Comparison of ENCODE assay signal across 1 cellular context in the genomic region with DNA sequence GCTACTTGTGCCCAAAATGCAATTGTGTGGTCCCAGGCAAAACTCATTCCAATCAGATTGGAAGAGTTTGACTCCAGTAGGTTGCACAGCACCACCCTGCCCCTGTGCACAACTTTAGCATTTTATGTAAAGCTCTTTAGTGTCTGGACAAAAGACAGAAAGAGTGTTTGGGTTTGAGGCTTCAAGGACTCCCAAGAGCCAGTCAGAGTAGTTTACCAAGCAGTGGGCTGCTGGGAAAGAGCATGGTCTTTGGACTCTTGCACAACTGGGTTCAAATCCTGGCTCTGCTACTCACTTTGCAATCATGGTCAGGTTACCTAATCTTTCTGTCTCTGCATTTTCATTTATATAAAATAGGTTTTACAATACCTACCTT.
TF ChIP-seq lines count a peak whose summit lies in the region.

No MANE protein-coding gene starts in this region.

TF ChIP-seq in HepG2, 621 proteins besides CTCF, POLR2A, EP300 and RAD21 (continued from another document and continues in another):
- TF ChIP-seq IRF9 (CRISPR knock-in tag; IDR thresholded peaks at IDR 0.05; ENCODE audit: borderline replicate concordance) (no peak), ZSCAN29 (CRISPR knock-in tag; conservative IDR thresholded peaks at IDR 0.05) (0 out of 2 replicates have a peak, but pooled peaks have one; percentile 79), ZNF850 (CRISPR knock-in tag; conservative IDR thresholded peaks at IDR 0.05) (0 out of 2 replicates have a peak, but pooled peaks have one; percentile 45), ZFYVE20 (CRISPR knock-in tag; IDR thresholded peaks at IDR 0.05; ENCODE audit: borderline replicate concordance, low read depth) (no peak), ZNF441 (CRISPR knock-in tag; IDR thresholded peaks at IDR 0.05; ENCODE audit: borderline replicate concordance) (no peak), PLRG1 (conservative IDR thresholded peaks at IDR 0.05) (no peak), MXI1 (IDR thresholded peaks at IDR 0.05; ENCODE audit: borderline replicate concordance, low read depth, low read length) (no peak), ZNF75D (CRISPR knock-in tag; IDR thresholded peaks at IDR 0.05; ENCODE audit: borderline replicate concordance) (no peak), ZBTB7B (CRISPR knock-in tag; IDR thresholded peaks at IDR 0.05) (peak; percentile 71; the same call in 1 of the 2 replicates), MBNL3 (CRISPR knock-in tag; conservative IDR thresholded peaks at IDR 0.05) (no peak), BRCA1 (CRISPR knock-in tag; IDR thresholded peaks at IDR 0.05) (no peak), FOXP1 (IDR thresholded peaks at IDR 0.05) (no peak), FOXP1 (CRISPR knock-in tag; IDR thresholded peaks at IDR 0.05) (peak; percentile 48; the same call in 1 of the 2 replicates), SMC3 (IDR thresholded peaks at IDR 0.05; ENCODE audit: low read length) (peak; percentile 45), YEATS4 (CRISPR knock-in tag; IDR thresholded peaks at IDR 0.05; ENCODE audit: borderline replicate concordance) (peak; percentile 36; the same call in 1 of the 2 replicates), GFI1 (CRISPR knock-in tag; IDR thresholded peaks at IDR 0.05; ENCODE audit: borderline replicate concordance) (peak; percentile 59; the same call in 1 of the 2 replicates), IRX3 (CRISPR knock-in tag; IDR thresholded peaks at IDR 0.05; ENCODE audit: borderline replicate concordance, low read depth) (no peak), ZNF496 (CRISPR knock-in tag; IDR thresholded peaks at IDR 0.05; ENCODE audit: insufficient replicate concordance) (no peak), SKI (IDR thresholded peaks at IDR 0.05; ENCODE audit: partially characterized antibody) (peak; percentile 57), RORA (CRISPR knock-in tag; IDR thresholded peaks at IDR 0.05) (no peak), ZBTB20 (CRISPR knock-in tag; IDR thresholded peaks at IDR 0.05; ENCODE audit: borderline replicate concordance, low read depth) (no peak), ZBTB42 (CRISPR knock-in tag; IDR thresholded peaks at IDR 0.05) (no peak), ETS1 (CRISPR knock-in tag; IDR thresholded peaks at IDR 0.05) (no peak), RFX5 (IDR thresholded peaks at IDR 0.05; ENCODE audit: low read depth, low read length) (no peak), KLF16 (CRISPR knock-in tag; IDR thresholded peaks at IDR 0.05) (0 out of 4 replicates have a peak, but pooled peaks of 1 of the 2 experiments have one; percentile 53), IRF2 (CRISPR knock-in tag; IDR thresholded peaks at IDR 0.05) (peak; percentile 68; the same call in 1 of the 2 replicates), ZNF430 (CRISPR knock-in tag; IDR thresholded peaks at IDR 0.05) (no peak), ZNF660 (CRISPR knock-in tag; IDR thresholded peaks at IDR 0.05; ENCODE audit: borderline replicate concordance, low read depth) (no peak), PATZ1 (CRISPR knock-in tag; IDR thresholded peaks at IDR 0.05) (0 out of 2 replicates have a peak, but pooled peaks have one; percentile 24), ZFP62 (CRISPR knock-in tag; IDR thresholded peaks at IDR 0.05) (no peak), ZSCAN20 (CRISPR knock-in tag; IDR thresholded peaks at IDR 0.05; ENCODE audit: borderline replicate concordance) (peak; percentile 97; the same call in 1 of the 2 replicates), PHF20 (CRISPR knock-in tag; IDR thresholded peaks at IDR 0.05) (0 out of 2 replicates have a peak, but pooled peaks have one; percentile 26), ZNF230 (CRISPR knock-in tag; IDR thresholded peaks at IDR 0.05) (no peak), FOXK1 (CRISPR knock-in tag; IDR thresholded peaks at IDR 0.05; ENCODE audit: borderline replicate concordance, low read depth) (peak; percentile 82), ZNF614 (CRISPR knock-in tag; IDR thresholded peaks at IDR 0.05; ENCODE audit: borderline replicate concordance) (0 out of 2 replicates have a peak, but pooled peaks have one; percentile 32), KDM3A (CRISPR knock-in tag; IDR thresholded peaks at IDR 0.05; ENCODE audit: low read depth) (peak; percentile 49; the same call in 1 of the 2 replicates), ATM (IDR thresholded peaks at IDR 0.05; ENCODE audit: borderline replicate concordance) (no peak), MAFF (IDR thresholded peaks at IDR 0.05; ENCODE audit: low read depth, low read length) (no peak), MAZ (IDR thresholded peaks at IDR 0.05; ENCODE audit: borderline replicate concordance, low read depth, low read length) (no peak), MAZ (CRISPR knock-in tag; IDR thresholded peaks at IDR 0.05; ENCODE audit: low read depth) (0 out of 2 replicates have a peak, but pooled peaks have one; percentile 31), ZFY (CRISPR knock-in tag; IDR thresholded peaks at IDR 0.05) (no peak), ETV6 (CRISPR knock-in tag; conservative IDR thresholded peaks at IDR 0.05) (0 out of 2 replicates have a peak, but pooled peaks have one; percentile 26), ZBTB21 (CRISPR knock-in tag; IDR thresholded peaks at IDR 0.05) (no peak), ZBTB25 (CRISPR knock-in tag; IDR thresholded peaks at IDR 0.05) (peak; percentile 79; the same call in 1 of the 2 replicates)
- TF ChIP-seq, protein P1, sequence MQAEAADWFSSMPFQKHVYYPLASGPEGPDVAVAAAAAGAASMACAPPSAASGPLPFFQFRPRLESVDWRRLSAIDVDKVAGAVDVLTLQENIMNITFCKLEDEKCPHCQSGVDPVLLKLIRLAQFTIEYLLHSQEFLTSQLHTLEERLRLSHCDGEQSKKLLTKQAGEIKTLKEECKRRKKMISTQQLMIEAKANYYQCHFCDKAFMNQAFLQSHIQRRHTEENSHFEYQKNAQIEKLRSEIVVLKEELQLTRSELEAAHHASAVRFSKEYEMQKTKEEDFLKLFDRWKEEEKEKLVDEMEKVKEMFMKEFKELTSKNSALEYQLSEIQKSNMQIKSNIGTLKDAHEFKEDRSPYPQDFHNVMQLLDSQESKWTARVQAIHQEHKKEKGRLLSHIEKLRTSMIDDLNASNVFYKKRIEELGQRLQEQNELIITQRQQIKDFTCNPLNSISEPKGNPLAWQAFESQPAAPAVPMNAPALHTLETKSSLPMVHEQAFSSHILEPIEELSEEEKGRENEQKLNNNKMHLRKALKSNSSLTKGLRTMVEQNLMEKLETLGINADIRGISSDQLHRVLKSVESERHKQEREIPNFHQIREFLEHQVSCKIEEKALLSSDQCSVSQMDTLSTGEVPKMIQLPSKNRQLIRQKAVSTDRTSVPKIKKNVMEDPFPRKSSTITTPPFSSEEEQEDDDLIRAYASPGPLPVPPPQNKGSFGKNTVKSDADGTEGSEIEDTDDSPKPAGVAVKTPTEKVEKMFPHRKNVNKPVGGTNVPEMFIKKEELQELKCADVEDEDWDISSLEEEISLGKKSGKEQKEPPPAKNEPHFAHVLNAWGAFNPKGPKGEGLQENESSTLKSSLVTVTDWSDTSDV (CRISPR knock-in tag; IDR thresholded peaks at IDR 0.05), result no peak
- TF ChIP-seq, protein P2, sequence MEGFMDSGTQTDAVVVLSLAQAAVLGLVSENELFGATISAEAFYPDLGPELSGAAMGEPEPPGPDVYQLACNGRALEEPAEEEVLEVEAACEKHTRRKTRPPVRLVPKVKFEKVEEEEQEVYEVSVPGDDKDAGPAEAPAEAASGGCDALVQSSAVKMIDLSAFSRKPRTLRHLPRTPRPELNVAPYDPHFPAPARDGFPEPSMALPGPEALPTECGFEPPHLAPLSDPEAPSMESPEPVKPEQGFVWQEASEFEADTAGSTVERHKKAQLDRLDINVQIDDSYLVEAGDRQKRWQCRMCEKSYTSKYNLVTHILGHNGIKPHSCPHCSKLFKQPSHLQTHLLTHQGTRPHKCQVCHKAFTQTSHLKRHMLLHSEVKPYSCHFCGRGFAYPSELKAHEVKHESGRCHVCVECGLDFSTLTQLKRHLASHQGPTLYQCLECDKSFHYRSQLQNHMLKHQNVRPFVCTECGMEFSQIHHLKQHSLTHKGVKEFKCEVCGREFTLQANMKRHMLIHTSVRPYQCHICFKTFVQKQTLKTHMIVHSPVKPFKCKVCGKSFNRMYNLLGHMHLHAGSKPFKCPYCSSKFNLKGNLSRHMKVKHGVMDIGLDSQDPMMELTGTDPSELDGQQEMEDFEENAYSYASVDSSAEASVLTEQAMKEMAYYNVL (CRISPR knock-in tag; IDR thresholded peaks at IDR 0.05; ENCODE audit: borderline replicate concordance), result peak; percentile 52; the same call in 1 of the 2 replicates
- TF ChIP-seq, protein P3, sequence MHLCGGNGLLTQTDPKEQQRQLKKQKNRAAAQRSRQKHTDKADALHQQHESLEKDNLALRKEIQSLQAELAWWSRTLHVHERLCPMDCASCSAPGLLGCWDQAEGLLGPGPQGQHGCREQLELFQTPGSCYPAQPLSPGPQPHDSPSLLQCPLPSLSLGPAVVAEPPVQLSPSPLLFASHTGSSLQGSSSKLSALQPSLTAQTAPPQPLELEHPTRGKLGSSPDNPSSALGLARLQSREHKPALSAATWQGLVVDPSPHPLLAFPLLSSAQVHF (CRISPR knock-in tag; IDR thresholded peaks at IDR 0.05), result no peak
- TF ChIP-seq, protein P4, sequence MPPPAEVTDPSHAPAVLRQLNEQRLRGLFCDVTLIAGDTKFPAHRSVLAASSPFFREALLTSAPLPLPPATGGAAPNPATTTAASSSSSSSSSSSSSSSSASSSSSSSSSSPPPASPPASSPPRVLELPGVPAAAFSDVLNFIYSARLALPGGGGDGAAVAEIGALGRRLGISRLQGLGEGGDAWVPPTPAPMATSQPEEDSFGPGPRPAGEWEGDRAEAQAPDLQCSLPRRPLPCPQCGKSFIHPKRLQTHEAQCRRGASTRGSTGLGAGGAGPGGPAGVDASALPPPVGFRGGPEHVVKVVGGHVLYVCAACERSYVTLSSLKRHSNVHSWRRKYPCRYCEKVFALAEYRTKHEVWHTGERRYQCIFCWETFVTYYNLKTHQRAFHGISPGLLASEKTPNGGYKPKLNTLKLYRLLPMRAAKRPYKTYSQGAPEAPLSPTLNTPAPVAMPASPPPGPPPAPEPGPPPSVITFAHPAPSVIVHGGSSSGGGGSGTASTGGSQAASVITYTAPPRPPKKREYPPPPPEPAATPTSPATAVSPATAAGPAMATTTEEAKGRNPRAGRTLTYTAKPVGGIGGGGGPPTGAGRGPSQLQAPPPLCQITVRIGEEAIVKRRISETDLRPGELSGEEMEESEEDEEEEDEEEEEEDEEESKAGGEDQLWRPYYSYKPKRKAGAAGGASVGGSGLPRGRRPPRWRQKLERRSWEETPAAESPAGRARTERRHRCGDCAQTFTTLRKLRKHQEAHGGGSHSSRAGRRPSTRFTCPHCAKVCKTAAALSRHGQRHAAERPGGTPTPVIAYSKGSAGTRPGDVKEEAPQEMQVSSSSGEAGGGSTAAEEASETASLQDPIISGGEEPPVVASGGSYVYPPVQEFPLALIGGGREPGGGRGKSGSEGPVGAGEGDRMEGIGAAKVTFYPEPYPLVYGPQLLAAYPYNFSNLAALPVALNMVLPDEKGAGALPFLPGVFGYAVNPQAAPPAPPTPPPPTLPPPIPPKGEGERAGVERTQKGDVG (CRISPR knock-in tag; IDR thresholded peaks at IDR 0.05; ENCODE audit: borderline replicate concordance), result no peak
- TF ChIP-seq, protein P5, sequence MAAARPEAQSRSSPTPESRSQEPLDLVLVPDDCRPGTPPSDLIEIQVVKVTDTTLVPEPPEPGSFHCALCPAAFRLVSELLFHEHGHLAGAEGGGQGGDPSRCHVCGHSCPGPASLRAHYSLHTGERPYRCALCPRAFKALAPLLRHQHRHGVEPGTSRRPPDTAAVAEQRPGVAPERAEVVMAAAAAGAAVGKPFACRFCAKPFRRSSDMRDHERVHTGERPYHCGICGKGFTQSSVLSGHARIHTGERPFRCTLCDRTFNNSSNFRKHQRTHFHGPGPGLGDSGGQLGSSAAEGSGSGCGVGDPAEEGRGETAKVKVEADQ (CRISPR knock-in tag; IDR thresholded peaks at IDR 0.05; ENCODE audit: borderline replicate concordance), result peak; percentile 31; the same call in 1 of the 2 replicates
